In the genomic region with DNA sequence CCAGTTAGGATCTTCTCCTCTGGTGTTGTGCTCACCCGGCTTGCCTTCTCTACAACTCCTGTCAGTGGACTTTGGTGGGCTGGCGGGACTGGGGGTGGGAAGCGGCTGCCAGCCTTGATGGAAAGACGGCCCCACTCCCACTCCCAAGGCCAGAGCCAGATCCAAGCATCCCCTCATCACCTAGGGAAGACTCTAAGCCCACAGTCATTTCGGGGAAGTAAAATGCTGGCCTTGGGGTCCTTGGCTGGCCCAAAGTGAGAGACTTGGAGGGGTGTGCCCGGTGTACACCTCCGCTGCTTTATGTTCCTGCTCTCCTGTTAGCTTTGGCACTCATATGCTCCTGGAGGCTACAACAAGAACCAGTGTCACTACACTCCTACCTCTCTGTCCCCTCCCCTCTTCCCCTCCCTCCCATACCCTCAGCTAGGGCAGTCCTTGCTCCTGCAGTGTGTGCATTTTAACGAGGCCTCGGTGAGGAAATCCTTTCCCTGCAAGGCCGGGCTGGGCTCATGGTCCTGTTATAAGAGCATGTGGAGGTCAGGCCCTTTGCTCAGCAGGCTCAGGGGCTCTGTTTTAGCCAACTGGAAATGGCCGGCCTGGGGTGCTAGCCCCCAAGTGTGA, we compare ENCODE assay signal across 9 cellular contexts. TPM values are rescaled to one million over a fixed set of nuclear protein-coding genes. Genes with fewer than 3 reads are reported as not detected.
DNase-seq lines count a peak whose midpoint lies in the region; ATAC-seq and TF ChIP-seq lines count a peak whose summit lies in the region.
"Had no signal": no experiment of that assay in that cellular context is flagged by ENCODE, and none has a peak within 500 bp of the region (broad histone marks: within the 10 kb centered on the region; RNA-seq: fewer than 3 reads in every experiment).

No MANE protein-coding gene starts in this region.

- no peaks in the 10 kb centered on the region for H3K4me1 ChIP-seq in right cardiac atrium (ENCODE audit: control insufficient read depth, insufficient read depth, low read length)
- H3K4me1 ChIP-seq in mucosa of descending colon (ENCODE audit: low read depth): peaks cover 13% of the 10 kb centered on the region

- peak in 1 of 2 donors; percentile 30 for ATAC-seq in right cardiac atrium
- ATAC-seq in Right ventricle myocardium superior (ENCODE audit: poor library complexity): no peak
- ATAC-seq in activated B cell treated with CpG ODN at 0.5 μM for 24 hours (ENCODE audit: low read depth): no peak
- ATAC-seq in mucosa of descending colon: peak; percentile 68
- no peak for ATAC-seq in HG02885 (IDR thresholded peaks at IDR 0.05; ENCODE audit: poor library complexity, unreplicated experiment)
- ATAC-seq in HG02763 (IDR thresholded peaks at IDR 0.05; ENCODE audit: unreplicated experiment): no peak

- H3K27ac Mint-ChIP-seq in activated B cell treated with CpG ODN at 0.5 μM for 24 hours: peak overlapping the region; percentile 30

- intact Hi-C loops in right cardiac atrium (cut with DNase I) (no loop called here), Right ventricle myocardium superior (cut with DNase I) (no loop called here), activated B cell treated with CpG ODN at 0.5 μM for 24 hours (cut with micrococcal nuclease) (no loop called here), mucosa of descending colon (cut with DNase I, micrococcal nuclease) (no loop called here)

- H3K4me3 Mint-ChIP-seq in activated B cell treated with CpG ODN at 0.5 μM for 24 hours: peak overlapping the region; percentile 48

- peaks cover 20% of the 10 kb centered on the region for H3K4me1 Mint-ChIP-seq in activated B cell treated with CpG ODN at 0.5 μM for 24 hours

- CTCF ChIA-PET in activated B cell treated with CpG ODN at 0.5 μM for 24 hours (lab: Charles Lee): interaction anchor here (1.3 kb wide), 1 partner anchor 14 kb away, joined by 3 read pairs; no protein-coding TSS in a partner anchor

- H3K9me3 Mint-ChIP-seq in activated B cell treated with CpG ODN at 0.5 μM for 24 hours: no peaks in the 10 kb centered on the region

- no peak overlapping the region for H3K4me3 ChIP-seq in right cardiac atrium (ENCODE audit: low read length)
- H3K4me3 ChIP-seq in mucosa of descending colon: no peak overlapping the region

- 52% methylated on average over 11 of the region's 11 CpGs for WGBS in right cardiac atrium

- DNase-seq in right cardiac atrium (peak in 2 of 3 donors; percentile 3 to 29), Right ventricle myocardium superior (no peak), activated B cell treated with CpG ODN at 0.5 μM for 24 hours (no peak), mucosa of descending colon (peak; percentile 73 to 90 (median 85)), Kasumi-1 (lab: John Stamatoyannopoulos, UW) (no peak), NCI-H1436 treated with DMSO at 0.1 percent for 48 hours (lab: John Stamatoyannopoulos, UW) (no peak)
- DNase-seq: GDM1 had no signal

- H3K27me3 ChIP-seq in right cardiac atrium (ENCODE audit: control insufficient read depth, insufficient read depth): peaks cover 5% of the 10 kb centered on the region

- H3K27me3 Mint-ChIP-seq in activated B cell treated with CpG ODN at 0.5 μM for 24 hours: peaks cover 62% of the 10 kb centered on the region

- TF ChIP-seq CTCF in activated B cell treated with CpG ODN at 0.5 μM for 24 hours (IDR thresholded peaks at IDR 0.05) (no peak), mucosa of descending colon (IDR thresholded peaks at IDR 0.05) (no peak)

- H3K36me3 Mint-ChIP-seq in activated B cell treated with CpG ODN at 0.5 μM for 24 hours (ENCODE audit: low read depth): no peaks in the 10 kb centered on the region

- POLR2A ChIA-PET in activated B cell treated with CpG ODN at 0.5 μM for 24 hours (lab: Charles Lee): no interaction called here

- no peak overlapping the region for H3K27ac ChIP-seq in right cardiac atrium (ENCODE audit: low read length)

- H3K9me3 ChIP-seq in right cardiac atrium (ENCODE audit: control insufficient read depth, low read length) (no peaks in the 10 kb centered on the region), mucosa of descending colon (no peaks in the 10 kb centered on the region)

- no peaks in the 10 kb centered on the region for H3K36me3 ChIP-seq in mucosa of descending colon (ENCODE audit: low read depth)

RNA-seq across cellular contexts. Expression of a gene that starts 1.0 kb away (rescaled TPM):
- total RNA-seq in right cardiac atrium (not detected), Right ventricle myocardium superior (not detected), activated B cell treated with CpG ODN at 0.5 μM for 24 hours (0.24 TPM in 1 of 2 replicates, not detected in the other), mucosa of descending colon (10 to 100 TPM; 25.0 to 56.9 (median 25.8) TPM)
- polyA plus RNA-seq in right cardiac atrium: not detected

RNA-seq across cellular contexts. Expression of a gene that starts 9.8 kb away (rescaled TPM):
- total RNA-seq in right cardiac atrium (not detected), Right ventricle myocardium superior (not detected), activated B cell treated with CpG ODN at 0.5 μM for 24 hours (not detected in 2 replicates), mucosa of descending colon (10 to 100 TPM; 22.0 to 27.9 (median 25.0) TPM)
- not detected for polyA plus RNA-seq in right cardiac atrium

RNA-seq across cellular contexts. Expression of a gene that starts 9.9 kb away (rescaled TPM):
- not detected for total RNA-seq in right cardiac atrium
- polyA plus RNA-seq in right cardiac atrium: not detected
- not detected for total RNA-seq in Right ventricle myocardium superior
- total RNA-seq in activated B cell treated with CpG ODN at 0.5 μM for 24 hours: not detected in 2 replicates
- 10 to 100 TPM in 1 of 3 donors, 1 to 10 TPM in 2; 3.2 to 27.2 (median 5.4) TPM for total RNA-seq in mucosa of descending colon

RNA-seq across cellular contexts. Expression of a gene that starts 18.6 kb away (rescaled TPM):
- total RNA-seq in right cardiac atrium (not detected), Right ventricle myocardium superior (not detected), activated B cell treated with CpG ODN at 0.5 μM for 24 hours (not detected in 2 replicates), mucosa of descending colon (10 to 100 TPM; 17.1 to 29.8 (median 27.9) TPM)
- polyA plus RNA-seq in right cardiac atrium: 0.11 TPM

RNA-seq across cellular contexts. Expression of a gene that starts 22.7 kb away (rescaled TPM):
- total RNA-seq in right cardiac atrium (1 to 10 TPM in 1 of 4 donors, under 1 TPM in 3; 0.28 to 1.3 (median 0.43) TPM), Right ventricle myocardium superior (0.35 TPM), activated B cell treated with CpG ODN at 0.5 μM for 24 hours (not detected in 2 replicates), mucosa of descending colon (10 to 100 TPM; 19.9 to 38.1 (median 20.5) TPM)
- 1.0 TPM for polyA plus RNA-seq in right cardiac atrium

Comparison
In these comparisons a context has a peak if more than half of its experiments do, and no peak if none do; other contexts are left out.
1. DNase-seq: peak in right cardiac atrium (2 of 3) and mucosa of descending colon (3 of 3); none in Right ventricle myocardium superior (single experiment), activated B cell treated with CpG ODN at 0.5 μM for 24 hours (single experiment), Kasumi-1 (0 of 2) and NCI-H1436 treated with DMSO at 0.1 percent for 48 hours (single experiment).
2. RNA of a gene that starts 1.0 kb away (total RNA-seq): 25.0 to 56.9 TPM in mucosa of descending colon; 0.24 TPM in activated B cell treated with CpG ODN at 0.5 μM for 24 hours, not detected in right cardiac atrium and not detected in Right ventricle myocardium superior (single experiment); every median in the first group is over 10 times any median in the second.
3. RNA of a gene that starts 9.8 kb away (total RNA-seq): 22.0 to 27.9 TPM in mucosa of descending colon; not detected in activated B cell treated with CpG ODN at 0.5 μM for 24 hours, not detected in right cardiac atrium and not detected in Right ventricle myocardium superior (single experiment); every median in the first group is over 10 times any median in the second.